Comparison of ENCODE assay signal across 17 cellular contexts in genomic region chrY:19317271-19317987, GRCh38.
DNase-seq lines count a peak whose midpoint lies in the region; ATAC-seq and TF ChIP-seq lines count a peak whose summit lies in the region.
"Had no signal": no experiment of that assay in that cellular context is flagged by ENCODE, and none has a peak within 500 bp of the region (broad histone marks: within the 10 kb centered on the region; RNA-seq: fewer than 3 reads in every experiment).

No MANE protein-coding gene starts in this region.

- no peaks in the 10 kb centered on the region for H3K27me3 ChIP-seq in effector memory CD4-positive, alpha-beta T cell (replicated peaks; ENCODE audit: control insufficient read depth, insufficient read depth, low read length, poor library complexity, severe bottlenecking)

- DNase-seq in activated CD8-positive, alpha-beta T cell treated with anti-CD3 and anti-CD28 coated beads for 36 hours = peak; percentile 10
- DNase-seq in activated CD8-positive, alpha-beta T cell treated with anti-CD3 and anti-CD28 coated beads, Interleukin-2, amount 10 ng/mL, durations not matched to agents 7 days and 5 days = no peak
- DNase-seq in Jurkat, Clone E6-1 (ENCODE audit: low read depth, low spot score) = peak; percentile 68
- peak; percentile 28 for DNase-seq in glomerular visceral epithelial cell (ENCODE audit: extremely low spot score)
- DNase-seq in nucleus accumbens (lab: John Stamatoyannopoulos, UW) = no peak
- DNase-seq in SIG-M5 (lab: John Stamatoyannopoulos, UW) = no peak
- DNase-seq in effector memory CD4-positive, alpha-beta T cell = no peak
- DNase-seq: AML-193; Caco-2; CD4-positive, alpha-beta T cell; GDM1; HCEC 1CT had no signal

- no peak overlapping the region for H3K27ac Mint-ChIP-seq in activated CD8-positive, alpha-beta T cell treated with anti-CD3 and anti-CD28 coated beads for 36 hours
- no peak overlapping the region for H3K27ac Mint-ChIP-seq in activated CD8-positive, alpha-beta T cell treated with anti-CD3 and anti-CD28 coated beads, Interleukin-2, amount 10 ng/mL, durations not matched to agents 7 days and 5 days
- H3K27ac Mint-ChIP-seq: CD4-positive, alpha-beta T cell; GM23338 had no signal

- no peak overlapping the region for H3K27ac ChIP-seq in effector memory CD4-positive, alpha-beta T cell (ENCODE audit: insufficient read depth, low read length, poor library complexity, severe bottlenecking)
- H3K27ac ChIP-seq: 22Rv1, A549, C4-2B, HL-60 had no signal

- no peaks in the 10 kb centered on the region for H3K9me3 Mint-ChIP-seq in activated CD8-positive, alpha-beta T cell treated with anti-CD3 and anti-CD28 coated beads for 36 hours
- H3K9me3 Mint-ChIP-seq in activated CD8-positive, alpha-beta T cell treated with anti-CD3 and anti-CD28 coated beads, Interleukin-2, amount 10 ng/mL, durations not matched to agents 7 days and 5 days (ENCODE audit: insufficient read depth) = peaks cover 3% of the 10 kb centered on the region

- H3K36me3 ChIP-seq in effector memory CD4-positive, alpha-beta T cell (ENCODE audit: control insufficient read depth, insufficient read depth, low read length) = no peaks in the 10 kb centered on the region

- no peaks in the 10 kb centered on the region for H3K36me3 Mint-ChIP-seq in activated CD8-positive, alpha-beta T cell treated with anti-CD3 and anti-CD28 coated beads for 36 hours (ENCODE audit: low read depth)
- H3K36me3 Mint-ChIP-seq in activated CD8-positive, alpha-beta T cell treated with anti-CD3 and anti-CD28 coated beads, Interleukin-2, amount 10 ng/mL, durations not matched to agents 7 days and 5 days (ENCODE audit: low read depth) = no peaks in the 10 kb centered on the region

- no peak for TF ChIP-seq CTCF in activated CD8-positive, alpha-beta T cell treated with anti-CD3 and anti-CD28 coated beads for 36 hours (IDR thresholded peaks at IDR 0.05)

- H3K4me3 ChIP-seq in Jurkat, Clone E6-1 (ENCODE audit: low read length) = no peak overlapping the region
- H3K4me3 ChIP-seq in effector memory CD4-positive, alpha-beta T cell (ENCODE audit: insufficient read depth, low read depth, low read length, poor library complexity, severe bottlenecking) = no peak overlapping the region
- H3K4me3 ChIP-seq: A549, GM23338 had no signal

- ATAC-seq in activated CD8-positive, alpha-beta T cell treated with anti-CD3 and anti-CD28 coated beads for 36 hours = peak; percentile 53
- ATAC-seq in activated CD8-positive, alpha-beta T cell treated with anti-CD3 and anti-CD28 coated beads, Interleukin-2, amount 10 ng/mL, durations not matched to agents 7 days and 5 days = no peak
- ATAC-seq: A549, GM23338 had no signal

- no peaks in the 10 kb centered on the region for H3K4me1 ChIP-seq in effector memory CD4-positive, alpha-beta T cell (ENCODE audit: control insufficient read depth, insufficient read depth, low read length, poor library complexity, severe bottlenecking)
- H3K4me1 ChIP-seq: A549, Caco-2 had no signal

- intact Hi-C loops in activated CD8-positive, alpha-beta T cell treated with anti-CD3 and anti-CD28 coated beads for 36 hours (cut with micrococcal nuclease) = no loop called here

- peaks cover 6% of the 10 kb centered on the region for H3K4me1 Mint-ChIP-seq in activated CD8-positive, alpha-beta T cell treated with anti-CD3 and anti-CD28 coated beads for 36 hours (ENCODE audit: low read depth)
- peaks cover 4% of the 10 kb centered on the region for H3K4me1 Mint-ChIP-seq in activated CD8-positive, alpha-beta T cell treated with anti-CD3 and anti-CD28 coated beads, Interleukin-2, amount 10 ng/mL, durations not matched to agents 7 days and 5 days (ENCODE audit: low read depth)
- H3K4me1 Mint-ChIP-seq: GM23338 had no signal

- CTCF ChIA-PET in activated CD8-positive, alpha-beta T cell treated with anti-CD3 and anti-CD28 coated beads for 36 hours (lab: Charles Lee) = no interaction called here
- CTCF ChIA-PET in activated CD8-positive, alpha-beta T cell treated with anti-CD3 and anti-CD28 coated beads, Interleukin-2, amount 10 ng/mL, durations not matched to agents 7 days and 5 days (lab: Charles Lee) = no interaction called here

- no peaks in the 10 kb centered on the region for H3K9me3 ChIP-seq in effector memory CD4-positive, alpha-beta T cell (ENCODE audit: control insufficient read depth, low read length)
- H3K9me3 ChIP-seq: A549, Caco-2 had no signal

- POLR2A ChIA-PET in activated CD8-positive, alpha-beta T cell treated with anti-CD3 and anti-CD28 coated beads for 36 hours (lab: Charles Lee) = no interaction called here
- POLR2A ChIA-PET in activated CD8-positive, alpha-beta T cell treated with anti-CD3 and anti-CD28 coated beads, Interleukin-2, amount 10 ng/mL, durations not matched to agents 7 days and 5 days (lab: Charles Lee) = no interaction called here

- H3K27me3 Mint-ChIP-seq in activated CD8-positive, alpha-beta T cell treated with anti-CD3 and anti-CD28 coated beads for 36 hours = no peaks in the 10 kb centered on the region
- H3K27me3 Mint-ChIP-seq in activated CD8-positive, alpha-beta T cell treated with anti-CD3 and anti-CD28 coated beads, Interleukin-2, amount 10 ng/mL, durations not matched to agents 7 days and 5 days (ENCODE audit: low read depth) = no peaks in the 10 kb centered on the region
- H3K27me3 Mint-ChIP-seq: CD4-positive, alpha-beta T cell had no signal

- no peak overlapping the region for H3K4me3 Mint-ChIP-seq in activated CD8-positive, alpha-beta T cell treated with anti-CD3 and anti-CD28 coated beads for 36 hours
- no peak overlapping the region for H3K4me3 Mint-ChIP-seq in activated CD8-positive, alpha-beta T cell treated with anti-CD3 and anti-CD28 coated beads, Interleukin-2, amount 10 ng/mL, durations not matched to agents 7 days and 5 days
- H3K4me3 Mint-ChIP-seq: CD4-positive, alpha-beta T cell; GM23338 had no signal

Comparison
In these comparisons a context has a peak if more than half of its experiments do, and no peak if none do; other contexts are left out.
1. DNase-seq: peak in activated CD8-positive, alpha-beta T cell treated with anti-CD3 and anti-CD28 coated beads for 36 hours (single experiment), Jurkat, Clone E6-1 (single experiment) and glomerular visceral epithelial cell (single experiment); none in activated CD8-positive, alpha-beta T cell treated with anti-CD3 and anti-CD28 coated beads, Interleukin-2, amount 10 ng/mL, durations not matched to agents 7 days and 5 days (single experiment), nucleus accumbens (0 of 56), SIG-M5 (single experiment) and effector memory CD4-positive, alpha-beta T cell (0 of 3).